ENCODE assay signal across 8 cellular contexts in genomic region chr5:134224905-134225779, GRCh38. TPM values are rescaled to one million over a fixed set of nuclear protein-coding genes. Genes with fewer than 3 reads are reported as not detected.
DNase-seq lines count a peak whose midpoint lies in the region; ATAC-seq and TF ChIP-seq lines count a peak whose summit lies in the region.

No MANE protein-coding gene starts in this region.

- no peaks in the 10 kb centered on the region for H3K9me3 ChIP-seq in NT2/D1 (ENCODE audit: insufficient read depth, low read length)

- peaks cover 32% of the 10 kb centered on the region for H3K36me3 ChIP-seq in NT2/D1 (ENCODE audit: insufficient read depth, insufficient read length, low read length)

- DNase-seq in AG09319 (ENCODE audit: extremely low read depth, low read depth) = no peak
- DNase-seq in NT2/D1 (ENCODE audit: low read depth, low spot score) = no peak
- DNase-seq in activated T-cell treated with anti-CD3 and anti-CD28 coated beads, Interleukin-2, amount 50 U/mL, for 72 hours = peak; percentile 82 to 83
- peak; percentile 50 for DNase-seq in fibroblast of gingiva (ENCODE audit: low read depth)
- DNase-seq in naive B cell = peak; percentile 74
- DNase-seq in stimulated activated effector memory CD8-positive, alpha-beta T cell treated with anti-CD3 and anti-CD28 coated beads, Interleukin-12 subunit alpha, Interleukin-12 subunit beta, amount 100 ng/mL, for 72 hours (ENCODE audit: low spot score in 2 of 2) = peak; percentile 57 to 83

- H3K4me3 Mint-ChIP-seq in activated T-cell treated with anti-CD3 and anti-CD28 coated beads, Interleukin-2, amount 50 U/mL, for 72 hours = peak overlapping the region; percentile 96 to 98
- peak overlapping the region; percentile 95 to 99 (median 97) for H3K4me3 Mint-ChIP-seq in naive B cell
- H3K4me3 Mint-ChIP-seq in stimulated activated effector memory CD8-positive, alpha-beta T cell treated with anti-CD3 and anti-CD28 coated beads, Interleukin-12 subunit alpha, Interleukin-12 subunit beta, amount 100 ng/mL, for 72 hours = peak overlapping the region; percentile 95

- peak overlapping the region; percentile 95 for H3K4me3 ChIP-seq in NT2/D1 (ENCODE audit: insufficient read length, low read depth)

- TF ChIP-seq CTCF in AG09319 (IDR thresholded peaks at IDR 0.05; ENCODE audit: low read depth, low read length) = peak; percentile 6; the same call in 1 of the 2 replicates

- H3K9me3 Mint-ChIP-seq in activated T-cell treated with anti-CD3 and anti-CD28 coated beads, Interleukin-2, amount 50 U/mL, for 72 hours = no peaks in the 10 kb centered on the region
- no peaks in the 10 kb centered on the region for H3K9me3 Mint-ChIP-seq in naive B cell
- H3K9me3 Mint-ChIP-seq in stimulated activated effector memory CD8-positive, alpha-beta T cell treated with anti-CD3 and anti-CD28 coated beads, Interleukin-12 subunit alpha, Interleukin-12 subunit beta, amount 100 ng/mL, for 72 hours = no peaks in the 10 kb centered on the region

- no peaks in the 10 kb centered on the region for H3K27me3 Mint-ChIP-seq in activated T-cell treated with anti-CD3 and anti-CD28 coated beads, Interleukin-2, amount 50 U/mL, for 72 hours (ENCODE audit: low read depth)
- H3K27me3 Mint-ChIP-seq in naive B cell = no peaks in the 10 kb centered on the region

- H3K9ac ChIP-seq in NT2/D1 (ENCODE audit: insufficient read length, low read depth) = peak overlapping the region; percentile 99

- peaks cover 71% of the 10 kb centered on the region for H3K4me1 Mint-ChIP-seq in activated T-cell treated with anti-CD3 and anti-CD28 coated beads, Interleukin-2, amount 50 U/mL, for 72 hours (ENCODE audit: low read depth)
- peaks cover 46 to 63% (median 56%) of the 10 kb centered on the region in 3 donors for H3K4me1 Mint-ChIP-seq in naive B cell
- H3K4me1 Mint-ChIP-seq in stimulated activated effector memory CD8-positive, alpha-beta T cell treated with anti-CD3 and anti-CD28 coated beads, Interleukin-12 subunit alpha, Interleukin-12 subunit beta, amount 100 ng/mL, for 72 hours = peaks cover 58% of the 10 kb centered on the region

- no peaks in the 10 kb centered on the region for H3K27me3 ChIP-seq in NT2/D1 (ENCODE audit: insufficient read depth, insufficient read length)

- H3K4me1 ChIP-seq in NT2/D1 (ENCODE audit: insufficient read depth, insufficient read length) = no peaks in the 10 kb centered on the region

- H3K27ac Mint-ChIP-seq in activated T-cell treated with anti-CD3 and anti-CD28 coated beads, Interleukin-2, amount 50 U/mL, for 72 hours = peak overlapping the region; percentile 96
- peak overlapping the region; percentile 99 to 100 (median 99) for H3K27ac Mint-ChIP-seq in naive B cell
- H3K27ac Mint-ChIP-seq in stimulated activated effector memory CD8-positive, alpha-beta T cell treated with anti-CD3 and anti-CD28 coated beads, Interleukin-12 subunit alpha, Interleukin-12 subunit beta, amount 100 ng/mL, for 72 hours = peak overlapping the region; percentile 99

- ATAC-seq in GM18873 (IDR thresholded peaks at IDR 0.05; ENCODE audit: low FRiP score, unreplicated experiment) (peak; percentile 28), HG03135 (IDR thresholded peaks at IDR 0.05; ENCODE audit: unreplicated experiment) (peak; percentile 38), naive B cell (ENCODE audit: low read depth in 2 of 2) (peak; percentile 38 to 40)
- ATAC-seq in activated T-cell treated with anti-CD3 and anti-CD28 coated beads, Interleukin-2, amount 50 U/mL, for 72 hours (replicated peaks in 1 of 2) = peak; percentile 54 to 57
- ATAC-seq in stimulated activated effector memory CD8-positive, alpha-beta T cell treated with anti-CD3 and anti-CD28 coated beads, Interleukin-12 subunit alpha, Interleukin-12 subunit beta, amount 100 ng/mL, for 72 hours = peak; percentile 60

- H3K36me3 Mint-ChIP-seq in activated T-cell treated with anti-CD3 and anti-CD28 coated beads, Interleukin-2, amount 50 U/mL, for 72 hours (ENCODE audit: insufficient read depth in 2 of 2) = peaks cover 16 to 29% of the 10 kb centered on the region in 2 donors
- H3K36me3 Mint-ChIP-seq in naive B cell = peaks cover 0 to 14% of the 10 kb centered on the region in 2 donors
- peaks cover 69% of the 10 kb centered on the region for H3K36me3 Mint-ChIP-seq in stimulated activated effector memory CD8-positive, alpha-beta T cell treated with anti-CD3 and anti-CD28 coated beads, Interleukin-12 subunit alpha, Interleukin-12 subunit beta, amount 100 ng/mL, for 72 hours

RNA-seq across cellular contexts. Expression of gene PPP2CA, which starts 0.7 kb away (rescaled TPM):
- 100 to 1,000 TPM; 158 to 176 TPM for total RNA-seq in activated T-cell treated with anti-CD3 and anti-CD28 coated beads, Interleukin-2, amount 50 U/mL, for 72 hours
- 100 to 1,000 TPM; 182 to 213 (median 190) TPM for polyA plus RNA-seq in naive B cell (ENCODE audit: low read depth in 6 of 6)

RNA-seq across cellular contexts. Expression of gene SKP1, which starts 48.4 kb away (rescaled TPM):
- total RNA-seq in activated T-cell treated with anti-CD3 and anti-CD28 coated beads, Interleukin-2, amount 50 U/mL, for 72 hours = 100 to 1,000 TPM; 201 to 238 TPM
- polyA plus RNA-seq in naive B cell (ENCODE audit: low read depth in 6 of 6) = 1,000 to 10,000 TPM; 1,058 to 1,567 (median 1,113) TPM

Comparison
In these comparisons a context has a peak if more than half of its experiments do, and no peak if none do; other contexts are left out.
1. DNase-seq: peak in activated T-cell treated with anti-CD3 and anti-CD28 coated beads, Interleukin-2, amount 50 U/mL, for 72 hours (2 of 2), fibroblast of gingiva (single experiment), naive B cell (single experiment) and stimulated activated effector memory CD8-positive, alpha-beta T cell treated with anti-CD3 and anti-CD28 coated beads, Interleukin-12 subunit alpha, Interleukin-12 subunit beta, amount 100 ng/mL, for 72 hours (2 of 2); none in AG09319 (single experiment) and NT2/D1 (single experiment).
2. Peak in every context shown above with its lines, with median percentiles within 50 percentile points of each other: ATAC-seq, H3K27ac Mint-ChIP-seq and H3K4me3 Mint-ChIP-seq.